Comparison of ENCODE assay signal across 8 cellular contexts in genomic region chr11:71080239-71081097, GRCh38.
DNase-seq lines count a peak whose midpoint lies in the region; ATAC-seq and TF ChIP-seq lines count a peak whose summit lies in the region.

No MANE protein-coding gene starts in this region.

- H3K23ac ChIP-seq in mesenchymal stem cell (ENCODE audit: low read length in 2 of 2) = no peak overlapping the region

- no peak overlapping the region for H3K14ac ChIP-seq in mesenchymal stem cell (ENCODE audit: low read length in 2 of 2)

- no peak overlapping the region for H2AK5ac ChIP-seq in mesenchymal stem cell (ENCODE audit: low read length, severe bottlenecking)

- H3K36me3 ChIP-seq in right atrium auricular region (no peaks in the 10 kb centered on the region), SU-DHL-6 (ENCODE audit: low read length) (no peaks in the 10 kb centered on the region), mesenchymal stem cell (ENCODE audit: control insufficient read depth in 1 of 2, insufficient read depth in 2 of 2, low read depth in 1 of 2, low read length in 2 of 2) (peaks cover 0 to 6% of the 10 kb centered on the region in 2 experiments)

- intact Hi-C loops in Right ventricle myocardium inferior (cut with DNase I) = loop anchor here (1.0 kb wide), 1 partner anchor 149 kb away; no protein-coding TSS in a partner anchor

- DNase-seq in Right ventricle myocardium inferior (ENCODE audit: missing footprints) = no peak
- no peak for DNase-seq in right atrium auricular region (ENCODE audit: low spot score)
- peak; percentile 62 for DNase-seq in NCI-H1436 treated with DMSO at 0.1 percent for 48 hours (lab: John Stamatoyannopoulos, UW)
- DNase-seq in dermis blood vessel endothelial cell = peak; percentile 66
- peak; percentile 56 for DNase-seq in mesenchymal stem cell
- peak in 37 of 49 donors; percentile 2 to 75 (median 43) for DNase-seq in substantia nigra (lab: John Stamatoyannopoulos, UW)

- no peak overlapping the region for H2BK12ac ChIP-seq in mesenchymal stem cell (ENCODE audit: low read length in 2 of 2)

- no peak overlapping the region for H4K8ac ChIP-seq in mesenchymal stem cell (ENCODE audit: low read length)

- no peaks in the 10 kb centered on the region for H3K9me2 ChIP-seq in SU-DHL-6 (replicated peaks; ENCODE audit: insufficient read depth, low read length)

- H2AFZ ChIP-seq in SU-DHL-6 (ENCODE audit: low read depth, low read length, severe bottlenecking) (no peak overlapping the region), mesenchymal stem cell (ENCODE audit: low read depth, low read length) (no peak overlapping the region)

- H3K9me3 ChIP-seq in right atrium auricular region (peaks cover 0 to 17% of the 10 kb centered on the region in 2 donors), SU-DHL-6 (ENCODE audit: insufficient read depth, low read length) (no peaks in the 10 kb centered on the region), mesenchymal stem cell (ENCODE audit: control insufficient read depth, low read length) (peaks cover 5% of the 10 kb centered on the region)

- H3K27ac ChIP-seq in right atrium auricular region (no peak overlapping the region), SU-DHL-6 (ENCODE audit: low read depth, low read length) (no peak overlapping the region), mesenchymal stem cell (ENCODE audit: low read length, poor library complexity, severe bottlenecking) (no peak overlapping the region), substantia nigra (ENCODE audit: low read depth, low read length, poor library complexity, severe bottlenecking) (no peak overlapping the region)

- no peaks in the 10 kb centered on the region for H3F3A ChIP-seq in SU-DHL-6 (ENCODE audit: insufficient read depth)

- no peak overlapping the region for H2BK120ac ChIP-seq in mesenchymal stem cell (ENCODE audit: low read depth, low read length)

- no peak overlapping the region for H3K18ac ChIP-seq in mesenchymal stem cell (ENCODE audit: low read depth in 1 of 2, low read length in 2 of 2)

- no peaks in the 10 kb centered on the region for H3K79me2 ChIP-seq in SU-DHL-6 (ENCODE audit: insufficient read depth, low read length)

- no peaks in the 10 kb centered on the region for H3K27me3 ChIP-seq in right atrium auricular region
- no peaks in the 10 kb centered on the region for H3K27me3 ChIP-seq in SU-DHL-6 (ENCODE audit: low read length)
- H3K27me3 ChIP-seq in mesenchymal stem cell (ENCODE audit: control insufficient read depth in 1 of 2, insufficient read depth in 1 of 2, low read length in 2 of 2) = peaks cover 0 to 3% of the 10 kb centered on the region in 2 experiments

- H3K4me3 ChIP-seq in right atrium auricular region (no peak overlapping the region), SU-DHL-6 (ENCODE audit: insufficient read depth, low read length, poor library complexity, severe bottlenecking) (no peak overlapping the region), mesenchymal stem cell (ENCODE audit: insufficient read depth in 1 of 2, low read depth in 1 of 2, low read length in 2 of 2) (no peak overlapping the region)

- H3K4me1 ChIP-seq in right atrium auricular region (no peaks in the 10 kb centered on the region), mesenchymal stem cell (ENCODE audit: control insufficient read depth, insufficient read depth, low read depth, low read length) (peaks cover 2% of the 10 kb centered on the region)

- H3K4me2 ChIP-seq in SU-DHL-6 (ENCODE audit: low read depth, low read length, poor library complexity, severe bottlenecking) (no peak overlapping the region), mesenchymal stem cell (ENCODE audit: low read length, poor library complexity, severe bottlenecking) (no peak overlapping the region)

- H4K20me1 ChIP-seq in SU-DHL-6 (ENCODE audit: low read depth, low read length) = no peaks in the 10 kb centered on the region

- H3K9ac ChIP-seq in SU-DHL-6 (ENCODE audit: low read length) (no peak overlapping the region), mesenchymal stem cell (ENCODE audit: low read length) (no peak overlapping the region)

- H3K4ac ChIP-seq in mesenchymal stem cell (ENCODE audit: low read depth in 1 of 2, low read length in 2 of 2) = no peak overlapping the region

- TF ChIP-seq CTCF in right atrium auricular region (IDR thresholded peaks at IDR 0.05) (peak in 1 of 2 donors; percentile 60), SU-DHL-6 (IDR thresholded peaks at IDR 0.05; ENCODE audit: insufficient read depth, low read length, poor library complexity, severe bottlenecking) (peak; percentile 86)

- H4K91ac ChIP-seq in mesenchymal stem cell (ENCODE audit: low read length) = no peak overlapping the region

- H2BK5ac ChIP-seq in mesenchymal stem cell (ENCODE audit: low read depth, low read length, poor library complexity, severe bottlenecking) = no peak overlapping the region

- no peak overlapping the region for H2BK15ac ChIP-seq in mesenchymal stem cell (ENCODE audit: low read depth, poor library complexity, severe bottlenecking)

- no peaks in the 10 kb centered on the region for H3K79me1 ChIP-seq in mesenchymal stem cell (replicated peaks; ENCODE audit: low read length, poor library complexity, severe bottlenecking)

- 75% methylated on average over 25 of the region's 25 CpGs for WGBS in mesenchymal stem cell

- ATAC-seq in Right ventricle myocardium inferior (peak; percentile 39), HG03432 (IDR thresholded peaks at IDR 0.05; ENCODE audit: unreplicated experiment) (no peak)

Comparison
In these comparisons a context has a peak if more than half of its experiments do, and no peak if none do; other contexts are left out.
1. DNase-seq: peak in NCI-H1436 treated with DMSO at 0.1 percent for 48 hours (single experiment), dermis blood vessel endothelial cell (single experiment), mesenchymal stem cell (single experiment) and substantia nigra (37 of 49); none in Right ventricle myocardium inferior (single experiment) and right atrium auricular region (single experiment).